Comparison of ENCODE assay signal across 34 cellular contexts in the genomic region with DNA sequence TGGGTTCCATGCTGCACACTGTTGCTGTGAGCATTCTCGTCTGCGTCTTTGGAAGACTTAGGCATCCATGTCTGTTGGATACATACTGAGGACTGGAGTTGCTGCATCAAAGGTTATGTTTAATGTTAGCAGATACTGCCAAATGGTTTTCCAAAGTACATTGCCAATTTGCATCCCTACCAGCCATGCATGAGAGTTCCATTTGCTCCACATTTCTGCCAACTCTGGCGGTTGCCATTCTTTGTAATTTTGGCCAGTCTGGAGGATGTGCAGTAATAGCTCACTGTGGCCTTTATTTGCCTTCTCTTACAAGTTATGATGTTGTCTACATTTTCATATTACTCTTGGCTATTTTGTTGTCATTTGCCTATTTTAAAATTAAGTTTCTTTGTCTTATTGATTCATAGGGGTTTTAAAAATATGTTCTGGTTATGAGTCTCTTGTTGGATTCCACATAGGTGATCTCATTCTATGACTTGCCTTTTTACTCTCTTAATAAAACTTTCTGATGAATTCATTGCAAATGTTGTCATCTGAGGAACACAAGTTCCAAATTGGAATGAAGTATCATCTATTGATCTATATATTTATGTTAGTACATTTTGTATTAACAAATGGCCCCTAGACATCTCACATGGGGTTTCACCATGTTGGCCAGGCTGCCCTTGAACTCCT. TPM values are rescaled to one million over a fixed set of nuclear protein-coding genes. Genes with fewer than 3 reads are reported as not detected.
"Had no signal": no experiment of that assay in that cellular context is flagged by ENCODE, and none has a peak within 500 bp of the region (broad histone marks: within the 10 kb centered on the region; RNA-seq: fewer than 3 reads in every experiment).

No MANE protein-coding gene starts in this region.

- H3K27me3 ChIP-seq: brain microvascular endothelial cell, Peyer's patch had no signal

- H3K9me3 Mint-ChIP-seq: activated B cell treated with CpG ODN at 0.5 μM for 24 hours; activated CD4-positive, alpha-beta memory T cell treated with anti-CD3 and anti-CD28 coated beads for 36 hours; activated naive CD8-positive, alpha-beta T cell treated with anti-CD3 and anti-CD28 coated beads for 36 hours; activated T-cell treated with anti-CD3 and anti-CD28 coated beads, Interleukin-2, amount 50 U/mL, for 4 hours; activated T-helper 1 cell treated with anti-CD3 and anti-CD28 coated beads, Interleukin-12 subunit alpha, Interleukin-12 subunit beta, Interleukin-2, Interleukin-4 antibody, amounts not matched to agents 30 ng/mL and 10 ng/mL and 1 ng/mL, durations not matched to agents 14 hours and 24 hours and 36 hours had no signal

- H3K36me3 Mint-ChIP-seq: activated CD4-positive, alpha-beta memory T cell treated with anti-CD3 and anti-CD28 coated beads for 36 hours; activated naive CD8-positive, alpha-beta T cell treated with anti-CD3 and anti-CD28 coated beads for 36 hours had no signal

- H3K27ac Mint-ChIP-seq: activated B cell treated with CpG ODN at 0.5 μM for 24 hours; activated CD4-positive, alpha-beta memory T cell treated with anti-CD3 and anti-CD28 coated beads for 36 hours; activated naive CD8-positive, alpha-beta T cell treated with anti-CD3 and anti-CD28 coated beads for 36 hours; activated T-helper 1 cell treated with anti-CD3 and anti-CD28 coated beads, Interleukin-12 subunit alpha, Interleukin-12 subunit beta, Interleukin-2, Interleukin-4 antibody, amounts not matched to agents 30 ng/mL and 10 ng/mL and 1 ng/mL, durations not matched to agents 14 hours and 24 hours and 36 hours had no signal

- DNase-seq: activated B cell treated with CpG ODN at 0.5 μM for 24 hours; activated CD4-positive, alpha-beta memory T cell treated with anti-CD3 and anti-CD28 coated beads for 36 hours; activated CD4-positive, alpha-beta T cell treated with anti-CD3 and anti-CD28 coated beads for 4 hours; activated CD4-positive, alpha-beta T cell treated with anti-CD3 and anti-CD28 coated beads, Interleukin-2, amount 50 U/mL, for 1 hour; activated CD4-positive, CD25-positive, alpha-beta regulatory T cell treated with anti-CD3 and anti-CD28 coated beads, Interleukin-2, amount 50 U/mL, for 72 hours; activated CD8-positive, alpha-beta memory T cell treated with anti-CD3 and anti-CD28 coated beads, Interleukin-2, amount 50 U/mL, for 4 hours; activated naive CD4-positive, alpha-beta T cell; activated naive CD4-positive, alpha-beta T cell treated with anti-CD3 and anti-CD28 coated beads, Interleukin-2, amount 50 U/mL, for 16 hours; activated naive CD8-positive, alpha-beta T cell treated with anti-CD3 and anti-CD28 coated beads for 36 hours; activated T-cell treated with anti-CD3 and anti-CD28 coated beads for 4 hours; activated T-cell treated with anti-CD3 and anti-CD28 coated beads, Interleukin-2, amount 50 U/mL, for 4 hours; amniotic stem cell; brain microvascular endothelial cell; central memory CD4-positive, alpha-beta T cell; NCI-H1105; NCI-H1417 treated with DMSO at 0.1 percent for 48 hours; NCI-H187 treated with DMSO at 0.1 percent for 48 hours; NCI-H2081; NCI-H2171 treated with DMSO at 0.1 percent for 48 hours; NCI-H2227 treated with DMSO at 0.1 percent for 48 hours; NCI-H510A; NCI-H526; NCI-H748 treated with DMSO at 0.1 percent for 48 hours; NK-92 treated with Interleukin-12 subunit alpha and Interleukin-12 subunit beta, amount 100 ng/mL, for 24 hours; PC-3; Peyer's patch; RPMI8226; SIG-M5; SW 1271; T-helper 1 cell; T-helper 2 cell; T-helper 9 cell had no signal

- ATAC-seq: activated T-cell treated with anti-CD3 and anti-CD28 coated beads, Interleukin-2, amount 50 U/mL, for 4 hours; PC-3 had no signal

- H3K4me1 Mint-ChIP-seq: activated B cell treated with CpG ODN at 0.5 μM for 24 hours; activated naive CD8-positive, alpha-beta T cell treated with anti-CD3 and anti-CD28 coated beads for 36 hours had no signal

- H3K27ac ChIP-seq: brain microvascular endothelial cell, Peyer's patch had no signal

- H3K4me3 ChIP-seq: Peyer's patch had no signal

- H3K4me3 Mint-ChIP-seq: activated B cell treated with CpG ODN at 0.5 μM for 24 hours; activated CD4-positive, alpha-beta memory T cell treated with anti-CD3 and anti-CD28 coated beads for 36 hours; activated naive CD8-positive, alpha-beta T cell treated with anti-CD3 and anti-CD28 coated beads for 36 hours; activated T-cell treated with anti-CD3 and anti-CD28 coated beads, Interleukin-2, amount 50 U/mL, for 4 hours; activated T-helper 1 cell treated with anti-CD3 and anti-CD28 coated beads, Interleukin-12 subunit alpha, Interleukin-12 subunit beta, Interleukin-2, Interleukin-4 antibody, amounts not matched to agents 30 ng/mL and 10 ng/mL and 1 ng/mL, durations not matched to agents 14 hours and 24 hours and 36 hours had no signal

- H3K4me1 ChIP-seq: Peyer's patch had no signal

- H3K36me3 ChIP-seq: brain microvascular endothelial cell, Peyer's patch had no signal

- H3K9me3 ChIP-seq: Peyer's patch had no signal

RNA-seq across cellular contexts. Expression of a gene that starts 42.1 kb away (rescaled TPM):
- total RNA-seq: activated CD4-positive, alpha-beta memory T cell treated with anti-CD3 and anti-CD28 coated beads for 36 hours; activated T-helper 1 cell treated with anti-CD3 and anti-CD28 coated beads, Interleukin-12 subunit alpha, Interleukin-12 subunit beta, Interleukin-2, Interleukin-4 antibody, amounts not matched to agents 30 ng/mL and 10 ng/mL and 1 ng/mL, durations not matched to agents 14 hours and 24 hours and 36 hours; MCF 10A had no signal
